9 cellular contexts compared by ENCODE assay signal in genomic region chr1:223714849-223715709, GRCh38. TPM values are rescaled to one million over a fixed set of nuclear protein-coding genes. Genes with fewer than 3 reads are reported as not detected.
DNase-seq lines count a peak whose midpoint lies in the region; ATAC-seq and TF ChIP-seq lines count a peak whose summit lies in the region.
"Had no signal": no experiment of that assay in that cellular context is flagged by ENCODE, and none has a peak within 500 bp of the region (broad histone marks: within the 10 kb centered on the region; RNA-seq: fewer than 3 reads in every experiment).

No MANE protein-coding gene starts in this region.

- H3K9me3 Mint-ChIP-seq in CD14-positive monocyte, result no peaks in the 10 kb centered on the region
- no peaks in the 10 kb centered on the region for H3K9me3 Mint-ChIP-seq in IgD-negative memory B cell
- H3K9me3 Mint-ChIP-seq in activated T-helper 1 cell treated with anti-CD3 and anti-CD28 coated beads, Interleukin-12 subunit alpha, Interleukin-12 subunit beta, Interleukin-2, Interleukin-4 antibody, amounts not matched to agents 30 ng/mL and 10 ng/mL and 1 ng/mL, durations not matched to agents 14 hours and 24 hours and 36 hours, result no peaks in the 10 kb centered on the region
- H3K9me3 Mint-ChIP-seq: naive B cell had no signal

- TF ChIP-seq CTCF in CD14-positive monocyte (IDR thresholded peaks at IDR 0.05) (no peak), dorsolateral prefrontal cortex (IDR thresholded peaks at IDR 0.05 in 54 of 56, conservative IDR thresholded peaks at IDR 0.05 in 2 of 56; ENCODE audit: low read depth in 1 of 56, partially characterized antibody in 56 of 56) (no peak)

- H3K27ac ChIP-seq in layer of hippocampus (ENCODE audit: low read depth, low read length) (peak overlapping the region; percentile 16), dorsolateral prefrontal cortex (peak overlapping the region in 28 of 59 donors; percentile 3 to 95 (median 36))

- no peak for ATAC-seq in HG02623 (IDR thresholded peaks at IDR 0.05; ENCODE audit: unreplicated experiment)
- ATAC-seq in HG03457 (IDR thresholded peaks at IDR 0.05; ENCODE audit: unreplicated experiment), result no peak

- H3K27me3 ChIP-seq in layer of hippocampus (ENCODE audit: control insufficient read depth, insufficient read depth, low read length) (no peaks in the 10 kb centered on the region), dorsolateral prefrontal cortex (no peaks in the 10 kb centered on the region)

- H3K4me1 Mint-ChIP-seq in CD14-positive monocyte (peaks cover 66% of the 10 kb centered on the region), IgD-negative memory B cell (peaks cover 48 to 63% (median 59%) of the 10 kb centered on the region in 3 donors)
- H3K4me1 Mint-ChIP-seq in activated T-helper 1 cell treated with anti-CD3 and anti-CD28 coated beads, Interleukin-12 subunit alpha, Interleukin-12 subunit beta, Interleukin-2, Interleukin-4 antibody, amounts not matched to agents 30 ng/mL and 10 ng/mL and 1 ng/mL, durations not matched to agents 14 hours and 24 hours and 36 hours (ENCODE audit: low read depth), result peaks cover 75% of the 10 kb centered on the region

- intact Hi-C loops in CD14-positive monocyte (cut with micrococcal nuclease) (loop anchor here (1.0 to 10.0 kb wide), 4 partner anchors 9 to 110 kb away; no protein-coding TSS in a partner anchor), dorsolateral prefrontal cortex (cut with DNase I) (loop anchor here in 1 of 2 donors (5.0 to 10.0 kb wide), 2 partner anchors 87 to 620 kb away; partner anchors contain the start of gene NVL)
- intact Hi-C loops in activated T-helper 1 cell treated with anti-CD3 and anti-CD28 coated beads, Interleukin-12 subunit alpha, Interleukin-12 subunit beta, Interleukin-2, Interleukin-4 antibody, amounts not matched to agents 30 ng/mL and 10 ng/mL and 1 ng/mL, durations not matched to agents 14 hours and 24 hours and 36 hours (cut with micrococcal nuclease), result loop anchor here (5.0 to 10.0 kb wide), 3 partner anchors 523 to 1000 kb away; partner anchors contain the start of genes AIDA, BROX and WDR26

- H3K4me3 Mint-ChIP-seq in CD14-positive monocyte, result peak overlapping the region; percentile 58 to 82
- H3K4me3 Mint-ChIP-seq in IgD-negative memory B cell, result peak overlapping the region; percentile 51 to 90 (median 86)
- peak overlapping the region; percentile 49 for H3K4me3 Mint-ChIP-seq in activated T-helper 1 cell treated with anti-CD3 and anti-CD28 coated beads, Interleukin-12 subunit alpha, Interleukin-12 subunit beta, Interleukin-2, Interleukin-4 antibody, amounts not matched to agents 30 ng/mL and 10 ng/mL and 1 ng/mL, durations not matched to agents 14 hours and 24 hours and 36 hours

- DNase-seq in CD14-positive monocyte (ENCODE audit: low spot score), result peak; percentile 69
- DNase-seq in activated T-helper 1 cell treated with anti-CD3 and anti-CD28 coated beads, Interleukin-12 subunit alpha, Interleukin-12 subunit beta, Interleukin-2, Interleukin-4 antibody, amounts not matched to agents 30 ng/mL and 10 ng/mL and 1 ng/mL, durations not matched to agents 14 hours and 24 hours and 36 hours (ENCODE audit: low spot score), result no peak
- no peak for DNase-seq in dorsolateral prefrontal cortex
- no peak for DNase-seq in NCI-H1105 (lab: John Stamatoyannopoulos, UW)
- DNase-seq: naive B cell had no signal

- peak overlapping the region; percentile 86 to 98 (median 95) for H3K27ac Mint-ChIP-seq in CD14-positive monocyte
- H3K27ac Mint-ChIP-seq in IgD-negative memory B cell, result peak overlapping the region; percentile 65 to 94 (median 82)
- peak overlapping the region; percentile 79 for H3K27ac Mint-ChIP-seq in activated T-helper 1 cell treated with anti-CD3 and anti-CD28 coated beads, Interleukin-12 subunit alpha, Interleukin-12 subunit beta, Interleukin-2, Interleukin-4 antibody, amounts not matched to agents 30 ng/mL and 10 ng/mL and 1 ng/mL, durations not matched to agents 14 hours and 24 hours and 36 hours

- H3K27me3 Mint-ChIP-seq in CD14-positive monocyte (ENCODE audit: low read depth in 3 of 3), result peaks cover 0 to 2% (median 0%) of the 10 kb centered on the region in 3 donors
- no peaks in the 10 kb centered on the region for H3K27me3 Mint-ChIP-seq in IgD-negative memory B cell
- H3K27me3 Mint-ChIP-seq in activated T-helper 1 cell treated with anti-CD3 and anti-CD28 coated beads, Interleukin-12 subunit alpha, Interleukin-12 subunit beta, Interleukin-2, Interleukin-4 antibody, amounts not matched to agents 30 ng/mL and 10 ng/mL and 1 ng/mL, durations not matched to agents 14 hours and 24 hours and 36 hours (ENCODE audit: insufficient read depth), result no peaks in the 10 kb centered on the region
- H3K27me3 Mint-ChIP-seq: naive B cell had no signal

- peak overlapping the region in 5 of 59 donors; percentile 2 to 90 (median 18) for H3K4me3 ChIP-seq in dorsolateral prefrontal cortex

- H3K36me3 Mint-ChIP-seq in CD14-positive monocyte (peaks cover 32 to 33% of the 10 kb centered on the region in 2 donors), IgD-negative memory B cell (no peaks in the 10 kb centered on the region)
- peaks cover 29% of the 10 kb centered on the region for H3K36me3 Mint-ChIP-seq in activated T-helper 1 cell treated with anti-CD3 and anti-CD28 coated beads, Interleukin-12 subunit alpha, Interleukin-12 subunit beta, Interleukin-2, Interleukin-4 antibody, amounts not matched to agents 30 ng/mL and 10 ng/mL and 1 ng/mL, durations not matched to agents 14 hours and 24 hours and 36 hours (ENCODE audit: low read depth)

RNA-seq across cellular contexts. Expression of gene CAPN2, which starts 2.7 kb away (rescaled TPM):
- 100 to 1,000 TPM; 127 to 182 TPM for polyA plus RNA-seq in CD14-positive monocyte
- polyA plus RNA-seq in IgD-negative memory B cell, result 140 TPM
- total RNA-seq in activated T-helper 1 cell treated with anti-CD3 and anti-CD28 coated beads, Interleukin-12 subunit alpha, Interleukin-12 subunit beta, Interleukin-2, Interleukin-4 antibody, amounts not matched to agents 30 ng/mL and 10 ng/mL and 1 ng/mL, durations not matched to agents 14 hours and 24 hours and 36 hours, result 66.3 and 70.4 TPM in 2 replicates
- total RNA-seq in dorsolateral prefrontal cortex, result 100 to 1,000 TPM in 66 of 120 experiments, 10 to 100 TPM in 54; 66.7 to 318 (median 103) TPM

RNA-seq across cellular contexts. Expression of gene CAPN8, which starts 49.6 kb away (rescaled TPM):
- polyA plus RNA-seq in CD14-positive monocyte (not detected), IgD-negative memory B cell (not detected)
- total RNA-seq in activated T-helper 1 cell treated with anti-CD3 and anti-CD28 coated beads, Interleukin-12 subunit alpha, Interleukin-12 subunit beta, Interleukin-2, Interleukin-4 antibody, amounts not matched to agents 30 ng/mL and 10 ng/mL and 1 ng/mL, durations not matched to agents 14 hours and 24 hours and 36 hours, result not detected in 2 replicates
- 1 to 10 TPM in 74 of 120 experiments, under 1 TPM in 35, not detected in 11; 0.30 to 4.8 (median 1.4) TPM for total RNA-seq in dorsolateral prefrontal cortex
